Comparison of ENCODE assay signal across 8 cellular contexts in genomic region chr18:68660355-68661183, GRCh38. TPM values are rescaled to one million over a fixed set of nuclear protein-coding genes. Genes with fewer than 3 reads are reported as not detected.
A peak's percentile ranks its signal among the peaks of the same experiment; 100 is the strongest.
DNase-seq lines count a peak whose midpoint lies in the region; ATAC-seq and TF ChIP-seq lines count a peak whose summit lies in the region.

No MANE protein-coding gene starts in this region.

- BruUV-seq in Panc1 (replicated peaks; lab: Mats Ljungman, UMichigan) = no TSS peak

- H3K4me1 ChIP-seq in Karpas-422 (ENCODE audit: low read length) (no peaks in the 10 kb centered on the region), Panc1 (ENCODE audit: control insufficient read depth, insufficient read depth, low read length) (no peaks in the 10 kb centered on the region)

- H3K36me3 ChIP-seq in Karpas-422 (ENCODE audit: insufficient read depth, low read length) = no peaks in the 10 kb centered on the region
- H3K36me3 ChIP-seq in Panc1 (ENCODE audit: control insufficient read depth, insufficient read depth, low read length) = no peaks in the 10 kb centered on the region

- H3K4me3 ChIP-seq in Karpas-422 (ENCODE audit: low read length) (no peak overlapping the region), Panc1 (ENCODE audit: low read depth in 2 of 2, low read length in 2 of 2) (no peak overlapping the region), epithelial cell of proximal tubule (ENCODE audit: low read depth, low read length) (no peak overlapping the region)

- no peak for ATAC-seq in Panc1
- no peak for ATAC-seq in GM19324 (IDR thresholded peaks at IDR 0.05; ENCODE audit: low FRiP score, unreplicated experiment)
- ATAC-seq in HG02678 (IDR thresholded peaks at IDR 0.05; ENCODE audit: unreplicated experiment) = no peak
- no peak for ATAC-seq in GM18505 (IDR thresholded peaks at IDR 0.05; ENCODE audit: unreplicated experiment)

- H3K9ac ChIP-seq in Karpas-422 (ENCODE audit: low read length) = no peak overlapping the region

- in situ Hi-C loops in Panc1 (cut with HindIII; ENCODE audit: low pct_unique_long_range_greater_than_20kb, low sequenced_read_pairs) = no loop called here

- H3K27me3 ChIP-seq in Karpas-422 (ENCODE audit: low read length) (no peaks in the 10 kb centered on the region), Panc1 (ENCODE audit: control insufficient read depth, insufficient read depth, low read length) (no peaks in the 10 kb centered on the region)

- H3K36me3 Mint-ChIP-seq in progenitor cell of endocrine pancreas (ENCODE audit: insufficient read depth) = no peaks in the 10 kb centered on the region

- CTCF ChIA-PET in Panc1 (lab: Charles Lee) = interaction anchor here (1.2 kb wide), 1 partner anchor 1143 kb away, joined by 4 read pairs; no protein-coding TSS in a partner anchor

- no peak overlapping the region for H3K27ac Mint-ChIP-seq in progenitor cell of endocrine pancreas

- no peak overlapping the region for H3K4me2 ChIP-seq in Karpas-422 (ENCODE audit: low read depth, low read length, poor library complexity, severe bottlenecking)

- intact Hi-C loops in Panc1 (cut with micrococcal nuclease; ENCODE audit: unreplicated experiment) = loop anchor here (10.0 kb wide), 2 partner anchors 1146 to 1446 kb away; partner anchors contain the start of gene DSEL

- H3K9me3 ChIP-seq in Karpas-422 (ENCODE audit: low read length) = no peaks in the 10 kb centered on the region
- no peaks in the 10 kb centered on the region for H3K9me3 ChIP-seq in Panc1 (ENCODE audit: control insufficient read depth, insufficient read depth, low read depth, low read length)

- H3K79me2 ChIP-seq in Karpas-422 (ENCODE audit: low read length) = no peaks in the 10 kb centered on the region

- TF ChIP-seq CTCF in Panc1 (IDR thresholded peaks at IDR 0.05) = peak; percentile 46; the same call in 1 of the 2 replicates
- TF ChIP-seq CTCF in epithelial cell of proximal tubule (conservative IDR thresholded peaks at IDR 0.05; ENCODE audit: low read depth, low read length) = peak; percentile 59
- peak; percentile 81 for TF ChIP-seq CTCF in progenitor cell of endocrine pancreas (IDR thresholded peaks at IDR 0.05; ENCODE audit: unreplicated experiment)

- no peaks in the 10 kb centered on the region for H4K20me1 ChIP-seq in Karpas-422 (ENCODE audit: insufficient read depth, low read depth, low read length)

- POLR2A ChIA-PET in Panc1 (lab: Charles Lee) = no interaction called here

- no peaks in the 10 kb centered on the region for H3K9me3 Mint-ChIP-seq in progenitor cell of endocrine pancreas (ENCODE audit: low read depth)

- no peak for TF ChIP-seq POLR2A in GM18505 (IDR thresholded peaks at IDR 0.05; ENCODE audit: borderline replicate concordance, extremely low read depth, insufficient read depth, insufficient read length)

- H3K4me3 Mint-ChIP-seq in progenitor cell of endocrine pancreas (ENCODE audit: low read depth) = no peak overlapping the region

- no peaks in the 10 kb centered on the region for H3K4me1 Mint-ChIP-seq in progenitor cell of endocrine pancreas (ENCODE audit: low read depth)

- H2AFZ ChIP-seq in Karpas-422 (ENCODE audit: low read length) = no peak overlapping the region

- peaks cover 5% of the 10 kb centered on the region for H3K27me3 Mint-ChIP-seq in progenitor cell of endocrine pancreas

- DNase-seq in D341Med (ENCODE audit: low spot score) (peak; percentile 53), Karpas-422 (peak; percentile 81), Panc1 (ENCODE audit: low read depth, low spot score) (peak; percentile 22), epithelial cell of proximal tubule (ENCODE audit: low read depth) (peak; percentile 15), progenitor cell of endocrine pancreas (ENCODE audit: low spot score, unreplicated experiment) (no peak)

- no peak overlapping the region for H3K27ac ChIP-seq in Karpas-422 (ENCODE audit: low read length)
- H3K27ac ChIP-seq in Panc1 (ENCODE audit: low read length) = no peak overlapping the region

- H3K9me2 ChIP-seq in Karpas-422 (replicated peaks; ENCODE audit: insufficient read depth, low read length) = no peaks in the 10 kb centered on the region

RNA-seq across cellular contexts. Expression of gene TMX3, which starts 54.3 kb away (rescaled TPM):
- 69.2 and 154 TPM in 2 replicates for total RNA-seq in Karpas-422 (2014; rRNA removed; shearing (Covaris generic); ENCODE audit: low replicate concordance)
- total RNA-seq in Panc1 (2021; ENCODE audit: unreplicated experiment) (37.4 TPM), epithelial cell of proximal tubule (28.4 and 30.8 TPM in 2 replicates), progenitor cell of endocrine pancreas (40.4 and 40.9 TPM in 2 replicates)
- polyA plus RNA-seq in Panc1 (2012; ENCODE audit: insufficient read length) = 16.7 TPM
